Comparison of ENCODE assay signal across 30 cellular contexts in genomic region chr10:23912884-23913401, GRCh38.
"Had no signal": no experiment of that assay in that cellular context is flagged by ENCODE, and none has a peak within 500 bp of the region (broad histone marks: within the 10 kb centered on the region; RNA-seq: fewer than 3 reads in every experiment).

No MANE protein-coding gene starts in this region.

- H3K9me3 ChIP-seq: adrenal gland, body of pancreas, colonic mucosa, pancreas, prostate gland, stomach, thyroid gland, upper lobe of right lung had no signal

- H3K4me3 ChIP-seq: adrenal gland, body of pancreas, colonic mucosa, gastroesophageal sphincter, lung, pancreas, prostate gland, stomach, thyroid gland, upper lobe of right lung had no signal

- ATAC-seq: body of pancreas; gastroesophageal sphincter; left colon; pancreas; stimulated activated naive B cell treated with anti-CD40 and anti-IgM and Interleukin-4, amounts not matched to agents 10 μg/mL and 1 μg/mL and 100 μg/mL, for 72 hours; upper lobe of right lung had no signal

- H3K4me1 ChIP-seq: adrenal gland, body of pancreas, colonic mucosa, gastroesophageal sphincter, pancreas, prostate gland had no signal

- H3K36me3 ChIP-seq: adrenal gland, colonic mucosa, gastroesophageal sphincter, pancreas, prostate gland, stomach, thyroid gland, upper lobe of right lung had no signal

- H3K27me3 ChIP-seq: adrenal gland, body of pancreas, colonic mucosa, pancreas, stomach, thyroid gland, upper lobe of right lung had no signal

- FAIRE-seq: kidney, pancreas had no signal

- DNase-seq: activated CD4-positive, alpha-beta memory T cell treated with anti-CD3 and anti-CD28 coated beads for 36 hours; activated CD4-positive, alpha-beta T cell treated with anti-CD3 and anti-CD28 coated beads for 4 hours; activated CD4-positive, CD25-positive, alpha-beta regulatory T cell; activated CD8-positive, alpha-beta memory T cell treated with anti-CD3 and anti-CD28 coated beads, Interleukin-2, amount 50 U/mL, for 4 hours; activated effector memory CD4-positive, alpha-beta T cell treated with anti-CD3 and anti-CD28 coated beads, Interleukin-2, amount 50 U/mL, for 16 hours; activated naive CD4-positive, alpha-beta T cell treated with anti-CD3 and anti-CD28 coated beads for 36 hours; activated naive CD8-positive, alpha-beta T cell treated with anti-CD3 and anti-CD28 coated beads for 36 hours; activated T-cell treated with anti-CD3 and anti-CD28 coated beads, Interleukin-2, amount 50 U/mL, for 1 hour; adrenal gland; aorta; body of pancreas; cerebellar nuclear complex; colonic mucosa; effector CD8-positive, alpha-beta T cell; head of caudate nucleus; hippocampal formation; kidney; left colon; mesendoderm; nucleus accumbens; pancreas; stimulated activated CD4-positive, alpha-beta T cell treated with anti-CD3 and anti-CD28 coated beads, Interleukin-15, amount 100 ng/mL, for 24 hours; stimulated activated CD4-positive, alpha-beta T cell treated with anti-CD3 and anti-CD28 coated beads, Interleukin-2, amount 100 ng/mL, for 24 hours; stimulated activated naive B cell treated with anti-CD40 and anti-IgM and Interleukin-4, amounts not matched to agents 10 μg/mL and 1 μg/mL and 100 μg/mL, for 72 hours; stomach; thyroid gland; upper lobe of right lung had no signal

- H3K27ac ChIP-seq: adrenal gland, body of pancreas, colonic mucosa, gastroesophageal sphincter, pancreas, prostate gland, stomach, thyroid gland, upper lobe of right lung had no signal
